ENCODE assay signal across 18 cellular contexts in genomic region chr1:10657080-10657847, GRCh38.
A peak's percentile ranks its signal among the peaks of the same experiment; 100 is the strongest.
DNase-seq lines count a peak whose midpoint lies in the region; ATAC-seq, FAIRE-seq and TF ChIP-seq lines count a peak whose summit lies in the region.
"Had no signal": no experiment of that assay in that cellular context is flagged by ENCODE, and none has a peak within 500 bp of the region (broad histone marks: within the 10 kb centered on the region; RNA-seq: fewer than 3 reads in every experiment).

No MANE protein-coding gene starts in this region.

- H3K27ac ChIP-seq in SK-N-SH (ENCODE audit: low read depth in 2 of 2, low read length in 1 of 2) = peak overlapping the region in 1 of 2 experiments; percentile 37; a peak in 1 of 4 replicates
- H3K27ac ChIP-seq in K562 (ENCODE audit: extremely low read depth, low read depth, low read length) = no peak overlapping the region
- H3K27ac ChIP-seq in rectal smooth muscle tissue (ENCODE audit: low read depth, low read length) = peak overlapping the region; percentile 77
- H3K27ac ChIP-seq: A549, BLaER1, PC-9 had no signal

- H3K9me3 ChIP-seq in SK-N-SH (no peaks in the 10 kb centered on the region), K562 (replicated peaks; ENCODE audit: control insufficient read depth, insufficient read depth, low read depth, low read length) (peaks cover 3% of the 10 kb centered on the region; the same call in 1 of the 2 replicates)
- H3K9me3 ChIP-seq: A549, BLaER1 had no signal

- H3K27me3 ChIP-seq in SK-N-SH (ENCODE audit: insufficient read depth) (no peaks in the 10 kb centered on the region), K562 (ENCODE audit: control insufficient read depth in 2 of 2, insufficient read depth in 2 of 2, low read length in 2 of 2) (peaks cover 48 to 81% of the 10 kb centered on the region in 2 experiments), rectal smooth muscle tissue (ENCODE audit: control insufficient read depth, insufficient read depth, low read length) (no peaks in the 10 kb centered on the region)
- H3K27me3 ChIP-seq: BLaER1 had no signal

- no peak for TF ChIP-seq RAD21 in SK-N-SH (IDR thresholded peaks at IDR 0.05; ENCODE audit: low read length)
- no peak for TF ChIP-seq RAD21 in K562 (CRISPR knock-in tag; conservative IDR thresholded peaks at IDR 0.05 in 1 of 2, IDR thresholded peaks at IDR 0.05 in 1 of 2)

- in situ Hi-C loops in K562 (cut with MboI) = no loop called here

- TF ChIP-seq EP300 in SK-N-SH (IDR thresholded peaks at IDR 0.05; ENCODE audit: borderline replicate concordance in 1 of 2, low read depth in 1 of 2, low read length in 1 of 2) = no peak
- TF ChIP-seq EP300 in K562 (IDR thresholded peaks at IDR 0.05; ENCODE audit: low read length) = no peak

- H3K79me2 ChIP-seq in SK-N-SH (ENCODE audit: insufficient read depth) (no peaks in the 10 kb centered on the region), K562 (ENCODE audit: control insufficient read depth, insufficient read depth, low read length) (no peaks in the 10 kb centered on the region)

- DNase-seq in SK-N-SH = peak; percentile 70
- no peak for DNase-seq in K562 (ENCODE audit: extremely low read depth in 1 of 4, low spot score in 3 of 4)
- no peak for DNase-seq in D721Med (ENCODE audit: insufficient read length, low spot score)
- DNase-seq in activated CD4-positive, CD25-positive, alpha-beta regulatory T cell (lab: John Stamatoyannopoulos, UW) = no peak
- DNase-seq in NOMO-1 treated with dmso at 0.1 percent for 144 hours (lab: John Stamatoyannopoulos, UW; ENCODE audit: unreplicated experiment) = no peak
- DNase-seq: CD8-positive, alpha-beta T cell; GDM1; HCEC 1CT; KBM-7; NCI-H1105 treated with DMSO at 0.1 percent for 48 hours; NCI-H1694; NCI-H345; NCI-H524 treated with DMSO at 0.1 percent for 48 hours; PC-9 had no signal

- ATAC-seq in SK-N-SH treated with all-trans-retinoic acid at 6 μM for 48 hours (no peak), K562 (peak; percentile 30)
- ATAC-seq: A549; CD8-positive, alpha-beta T cell had no signal

- H3K4me2 ChIP-seq in SK-N-SH (no peak overlapping the region), K562 (ENCODE audit: insufficient read depth, low read length) (no peak overlapping the region)
- H3K4me2 ChIP-seq: A549, BLaER1, PC-9 had no signal

- no peaks in the 10 kb centered on the region for H3K9me1 ChIP-seq in K562 (ENCODE audit: control insufficient read depth, insufficient read depth, low read length)

- CTCF ChIA-PET in SK-N-SH (lab: Yijun Ruan, JAX) = interaction anchor here (0.6 kb wide), 1 partner anchor 133 kb away, joined by 3 read pairs; no protein-coding TSS in a partner anchor
- CTCF ChIA-PET in K562 (lab: Yijun Ruan, JAX; ENCODE audit: low intra/inter-chr PET ratio) = no interaction called here

- H3K9me2 ChIP-seq in SK-N-SH = no peaks in the 10 kb centered on the region

- H3K4me3 ChIP-seq in SK-N-SH (ENCODE audit: low read depth in 2 of 2, low read length in 1 of 2) (no peak overlapping the region), K562 (no peak overlapping the region), rectal smooth muscle tissue (ENCODE audit: low read length) (no peak overlapping the region)
- H3K4me3 ChIP-seq: A549, BLaER1, PC-9 had no signal

- POLR2A ChIA-PET in SK-N-SH (lab: Yijun Ruan, JAX) (interaction anchor here (0.6 kb wide), 1 partner anchor 9 kb away, joined by 3 read pairs; no protein-coding TSS in a partner anchor), K562 (lab: Yijun Ruan, JAX) (no interaction called here)

- H3K9ac ChIP-seq in SK-N-SH (no peak overlapping the region), K562 (ENCODE audit: insufficient read depth in 1 of 2, low read depth in 2 of 2, low read length in 2 of 2) (no peak overlapping the region), rectal smooth muscle tissue (ENCODE audit: low read length) (no peak overlapping the region)
- H3K9ac ChIP-seq: BLaER1 had no signal

- FAIRE-seq in K562 (lab: Jason Lieb, UNC) = no peak
- no peak for FAIRE-seq in D721Med (lab: Jason Lieb, UNC)
- FAIRE-seq: A549 had no signal

- H4K20me1 ChIP-seq in SK-N-SH (ENCODE audit: insufficient read depth) (no peaks in the 10 kb centered on the region), K562 (replicated peaks; ENCODE audit: control insufficient read depth, insufficient read depth, low read length) (peaks cover 30% of the 10 kb centered on the region)
- H4K20me1 ChIP-seq: BLaER1 had no signal

- peaks cover 0 to 33% of the 10 kb centered on the region in 2 experiments; a peak in 1 of 4 replicates for H3K4me1 ChIP-seq in SK-N-SH (ENCODE audit: control insufficient read depth in 1 of 2, insufficient read depth in 2 of 2, low read depth in 1 of 2, low read length in 1 of 2)
- peaks cover 0 to 56% of the 10 kb centered on the region in 2 experiments; a peak in 1 of 5 replicates for H3K4me1 ChIP-seq in K562 (replicated peaks in 1 of 2; ENCODE audit: control insufficient read depth in 2 of 2, insufficient read depth in 2 of 2, low read length in 2 of 2)
- peaks cover 53% of the 10 kb centered on the region for H3K4me1 ChIP-seq in rectal smooth muscle tissue (ENCODE audit: control insufficient read depth, insufficient read depth, low read length)
- H3K4me1 ChIP-seq: A549, BLaER1 had no signal

- 76% methylated on average over 24 of the region's 29 CpGs for WGBS in SK-N-SH (ENCODE audit: low lambda C conversion rate)
- 7% methylated on average over 27 of the region's 29 CpGs for WGBS in K562 (ENCODE audit: insufficient coverage, low coverage, missing lambda C conversion rate)

- intact Hi-C loops in K562 (cut with micrococcal nuclease) = no loop called here

- no peak for TF ChIP-seq CTCF in SK-N-SH (IDR thresholded peaks at IDR 0.05)
- no peak for TF ChIP-seq CTCF in K562 (IDR thresholded peaks at IDR 0.05 in 2 of 3, conservative IDR thresholded peaks at IDR 0.05 in 1 of 3; ENCODE audit: insufficient read depth in 2 of 3, low read depth in 1 of 3, low read length in 3 of 3)
- no peak for TF ChIP-seq CTCF in D721Med (IDR thresholded peaks at IDR 0.05; ENCODE audit: insufficient read depth, missing control alignments)

- H3K36me3 ChIP-seq in SK-N-SH (replicated peaks in 1 of 2; ENCODE audit: control insufficient read depth in 1 of 2, insufficient read depth in 2 of 2, low read length in 1 of 2) = no peaks in the 10 kb centered on the region
- no peaks in the 10 kb centered on the region for H3K36me3 ChIP-seq in K562 (ENCODE audit: control insufficient read depth, insufficient read depth, low read length)
- peaks cover 11% of the 10 kb centered on the region for H3K36me3 ChIP-seq in rectal smooth muscle tissue (ENCODE audit: control insufficient read depth, insufficient read depth, low read length)

- H3F3A ChIP-seq in SK-N-SH (replicated peaks; ENCODE audit: insufficient read depth) = peaks cover 3% of the 10 kb centered on the region

- BruUV-seq in K562 (replicated peaks; lab: Mats Ljungman, UMichigan) = no TSS peak

- no peak for TF ChIP-seq POLR2A in K562 (conservative IDR thresholded peaks at IDR 0.05)

- no peak overlapping the region for H2AFZ ChIP-seq in SK-N-SH (ENCODE audit: low read depth)
- H2AFZ ChIP-seq in K562 (ENCODE audit: low read depth, low read length) = no peak overlapping the region
- H2AFZ ChIP-seq: PC-9 had no signal

TF ChIP-seq in SK-N-SH, 30 proteins besides CTCF, POLR2A, EP300 and RAD21:
- no peak for TF ChIP-seq CHD2 (IDR thresholded peaks at IDR 0.05; ENCODE audit: low read length, partially characterized antibody)
- TF ChIP-seq GABPA (IDR thresholded peaks at IDR 0.05; ENCODE audit: low read depth) = no peak
- no peak for TF ChIP-seq POLR2AphosphoS5 (IDR thresholded peaks at IDR 0.05; ENCODE audit: low read depth, low read length)
- TF ChIP-seq RFX5 (IDR thresholded peaks at IDR 0.05; ENCODE audit: low read length) = no peak
- TF ChIP-seq MEF2A (IDR thresholded peaks at IDR 0.05; ENCODE audit: borderline replicate concordance, low read depth) = no peak
- no peak for TF ChIP-seq ELF1 (IDR thresholded peaks at IDR 0.05)
- no peak for TF ChIP-seq FOXJ3 (CRISPR knock-in tag; IDR thresholded peaks at IDR 0.05)
TF ChIP-seq in SK-N-SH: peak in this region for 0.

TF ChIP-seq in SK-N-SH treated with all-trans-retinoic acid at 6 μM for 48 hours, 23 proteins besides CTCF, POLR2A, EP300 and RAD21 (continues in another document):
- TF ChIP-seq PATZ1 (CRISPR knock-in tag; IDR thresholded peaks at IDR 0.05; ENCODE audit: borderline replicate concordance) (no peak), BACH2 (CRISPR knock-in tag; IDR thresholded peaks at IDR 0.05; ENCODE audit: borderline replicate concordance) (no peak), CSDC2 (CRISPR knock-in tag; IDR thresholded peaks at IDR 0.05) (no peak), ZNF70 (CRISPR knock-in tag; IDR thresholded peaks at IDR 0.05) (no peak)

TF ChIP-seq in K562, 482 proteins besides CTCF, POLR2A, EP300 and RAD21 (continues in another document):
- TF ChIP-seq L3MBTL2 (IDR thresholded peaks at IDR 0.05) (no peak), NEUROD1 (IDR thresholded peaks at IDR 0.05; ENCODE audit: borderline replicate concordance, low read depth, low read length, partially characterized antibody) (no peak), ERF (CRISPR knock-in tag; IDR thresholded peaks at IDR 0.05) (no peak), KLF1 (tag; IDR thresholded peaks at IDR 0.05) (no peak), CREB5 (CRISPR knock-in tag; IDR thresholded peaks at IDR 0.05) (no peak)
